Comparison of ENCODE assay signal across 1 cellular context in genomic region chr17:40530988-40531971, GRCh38.
TF ChIP-seq lines count a peak whose summit lies in the region.

No MANE protein-coding gene starts in this region.

TF ChIP-seq in IMR-90, 13 proteins besides CTCF, POLR2A, EP300 and RAD21 (continued from another document):
- TF ChIP-seq SMC3 (IDR thresholded peaks at IDR 0.05; ENCODE audit: low read depth, low read length) = no peak
- no peak for TF ChIP-seq CHD1 (IDR thresholded peaks at IDR 0.05; ENCODE audit: low read depth, low read length)
- no peak for TF ChIP-seq BHLHE40 (IDR thresholded peaks at IDR 0.05; ENCODE audit: low read depth, low read length)
- no peak for TF ChIP-seq RFX5 (IDR thresholded peaks at IDR 0.05; ENCODE audit: low read depth, low read length)
- no peak for TF ChIP-seq FOS (IDR thresholded peaks at IDR 0.05; ENCODE audit: low read depth, low read length)
